ENCODE assay signal across 22 cellular contexts in genomic region chr1:154582885-154583284, GRCh38. TPM values are rescaled to one million over a fixed set of nuclear protein-coding genes. Genes with fewer than 3 reads are reported as not detected.
"Had no signal": no experiment of that assay in that cellular context is flagged by ENCODE, and none has a peak within 500 bp of the region (broad histone marks: within the 10 kb centered on the region; RNA-seq: fewer than 3 reads in every experiment).

No MANE protein-coding gene starts in this region.

- H3K27ac Mint-ChIP-seq: dendritic cell treated with granulocyte-macrophage colony-stimulating factor and Interleukin-4, amounts not matched to agents 40 ng/mL and 50 ng/mL, for 4 days; effector memory CD8-positive, alpha-beta T cell; mesothelial cell of epicardium had no signal

- ATAC-seq: effector memory CD8-positive, alpha-beta T cell; gastroesophageal sphincter; left lung; lower lobe of right lung; natural killer cell treated with Interleukin-12 subunit alpha and Interleukin-12 subunit beta and Interleukin-15 and Interleukin-18, amount 100 ng/mL, for 72 hours; stimulated activated naive CD8-positive, alpha-beta T cell treated with anti-CD3 and anti-CD28 coated beads, Interleukin-15, amount 100 ng/mL, for 72 hours; upper lobe of right lung had no signal

- H3K4me3 Mint-ChIP-seq: dendritic cell treated with granulocyte-macrophage colony-stimulating factor and Interleukin-4, amounts not matched to agents 40 ng/mL and 50 ng/mL, for 4 days; effector memory CD8-positive, alpha-beta T cell; immature natural killer cell; memory B cell; mesothelial cell of epicardium; natural killer cell treated with Interleukin-12 subunit alpha and Interleukin-12 subunit beta and Interleukin-15 and Interleukin-18, amount 100 ng/mL, for 72 hours; stimulated activated naive CD8-positive, alpha-beta T cell treated with anti-CD3 and anti-CD28 coated beads, Interleukin-15, amount 100 ng/mL, for 72 hours had no signal

- H3K27ac ChIP-seq: esophagus squamous epithelium, left lung, lower lobe of right lung, right atrium auricular region, testis, tibial nerve, upper lobe of right lung, vagina had no signal

- H3K4me2 ChIP-seq: smooth muscle cell had no signal

- H3K27me3 ChIP-seq: esophagus squamous epithelium, gastroesophageal sphincter, left lung, right atrium auricular region, testis, tibial nerve, upper lobe of right lung, vagina had no signal

- H3K4me3 ChIP-seq: esophagus squamous epithelium, gastroesophageal sphincter, left lung, lower lobe of right lung, right atrium auricular region, smooth muscle cell, testis, tibial nerve, upper lobe of right lung, vagina had no signal

- H3K9me3 ChIP-seq: esophagus squamous epithelium, gastroesophageal sphincter, left lung, lower lobe of right lung, right atrium auricular region, testis, tibial nerve, upper lobe of right lung, vagina had no signal

- DNase-seq: effector memory CD8-positive, alpha-beta T cell; esophagus squamous epithelium; foreskin fibroblast; immature natural killer cell; left lung; lower lobe of right lung; occipital lobe; stimulated activated CD4-positive, alpha-beta T cell treated with anti-CD3 and anti-CD28 coated beads, Interleukin-2, amount 100 ng/mL, for 48 hours; stimulated activated naive CD8-positive, alpha-beta T cell treated with anti-CD3 and anti-CD28 coated beads, Interleukin-15, amount 100 ng/mL, for 72 hours; testis; upper lobe of right lung had no signal

- H3K4me1 Mint-ChIP-seq: immature natural killer cell; stimulated activated naive CD8-positive, alpha-beta T cell treated with anti-CD3 and anti-CD28 coated beads, Interleukin-15, amount 100 ng/mL, for 72 hours had no signal

- H3K9me3 Mint-ChIP-seq: dendritic cell treated with granulocyte-macrophage colony-stimulating factor and Interleukin-4, amounts not matched to agents 40 ng/mL and 50 ng/mL, for 4 days; effector memory CD8-positive, alpha-beta T cell; memory B cell; mesothelial cell of epicardium; natural killer cell treated with Interleukin-12 subunit alpha and Interleukin-12 subunit beta and Interleukin-15 and Interleukin-18, amount 100 ng/mL, for 72 hours; stimulated activated naive CD8-positive, alpha-beta T cell treated with anti-CD3 and anti-CD28 coated beads, Interleukin-15, amount 100 ng/mL, for 72 hours had no signal

RNA-seq across cellular contexts. Expression of gene CHRNB2, which starts 15.3 kb away (rescaled TPM):
- total RNA-seq: epithelial cell of proximal tubule; lower lobe of right lung; natural killer cell treated with Interleukin-12 subunit alpha and Interleukin-12 subunit beta and Interleukin-15 and Interleukin-18, amount 100 ng/mL, for 72 hours; smooth muscle cell; subcutaneous adipose tissue; tibial nerve; upper lobe of right lung had no signal
